ENCODE assay signal across 1 cellular context in the genomic region with DNA sequence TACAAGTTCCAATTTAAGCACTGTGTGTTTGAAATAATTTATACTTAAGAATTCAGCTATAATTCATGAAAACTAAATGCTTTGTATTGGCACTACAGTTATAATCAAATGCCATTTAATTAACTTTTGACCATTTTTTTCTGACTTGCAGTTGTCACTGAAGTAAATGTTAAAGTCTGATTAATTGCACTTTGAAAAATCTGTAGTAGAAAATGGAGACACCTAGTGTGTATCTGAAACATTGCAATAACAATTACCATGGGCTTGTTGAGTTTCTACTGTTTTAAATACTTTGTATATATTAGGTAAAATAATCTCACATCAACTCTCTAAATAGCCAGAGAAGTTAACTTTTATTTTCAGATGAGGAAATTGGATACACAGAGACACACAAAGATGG.
TF ChIP-seq lines count a peak whose summit lies in the region.

No MANE protein-coding gene starts in this region.

TF ChIP-seq in H1, 55 proteins besides CTCF, POLR2A, EP300 and RAD21 (continued from another document):
- no peak for TF ChIP-seq YY1 (IDR thresholded peaks at IDR 0.05; ENCODE audit: low read depth, low read length)
- no peak for TF ChIP-seq SUZ12 (IDR thresholded peaks at IDR 0.05; ENCODE audit: low read length)
- no peak for TF ChIP-seq KDM1A (IDR thresholded peaks at IDR 0.05; ENCODE audit: borderline replicate concordance, low read length)
- TF ChIP-seq RXRA (IDR thresholded peaks at IDR 0.05; ENCODE audit: insufficient read depth, low read depth, low read length): no peak
- no peak for TF ChIP-seq FOSL1 (IDR thresholded peaks at IDR 0.05; ENCODE audit: insufficient read depth, low read depth, low read length)
- TF ChIP-seq, protein P1, sequence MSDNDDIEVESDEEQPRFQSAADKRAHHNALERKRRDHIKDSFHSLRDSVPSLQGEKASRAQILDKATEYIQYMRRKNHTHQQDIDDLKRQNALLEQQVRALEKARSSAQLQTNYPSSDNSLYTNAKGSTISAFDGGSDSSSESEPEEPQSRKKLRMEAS (IDR thresholded peaks at IDR 0.05): no peak
